ENCODE assay signal across 28 cellular contexts in genomic region chr3:65489253-65489652, GRCh38.
"Had no signal": no experiment of that assay in that cellular context is flagged by ENCODE, and none has a peak within 500 bp of the region (broad histone marks: within the 10 kb centered on the region; RNA-seq: fewer than 3 reads in every experiment).

No MANE protein-coding gene starts in this region.

- H3K4me3 ChIP-seq: MG63 had no signal

- H3K36me3 ChIP-seq: MG63 had no signal

- H3K27me3 ChIP-seq: MG63 had no signal

- DNase-seq: Karpas-422, Kasumi-1, MG63, MM.1S, MV-4-11, NCI-H1048, NCI-H1092, NCI-H1092 treated with DMSO at 0.1 percent for 48 hours, NCI-H1105, NCI-H1105 treated with DMSO at 0.1 percent for 48 hours, NCI-H1417 treated with DMSO at 0.1 percent for 48 hours, NCI-H146, NCI-H1694, NCI-H1694 treated with DMSO at 0.1 percent for 48 hours, NCI-H187, NCI-H187 treated with DMSO at 0.1 percent for 48 hours, NCI-H1930, NCI-H2029, NCI-H2029 treated with DMSO at 0.1 percent for 48 hours, NCI-H2107, NCI-H2171, NCI-H2171 treated with DMSO at 0.1 percent for 48 hours, NCI-H226, NCI-H345, NCI-H446, NCI-H446 treated with DMSO at 0.1 percent for 48 hours, NCI-H510A, NCI-H510A treated with DMSO at 0.1 percent for 48 hours had no signal

- H3K9me3 ChIP-seq: MG63 had no signal
